Comparison of ENCODE assay signal across 1 cellular context in genomic region chr10:101123815-101124617, GRCh38.
TF ChIP-seq lines count a peak whose summit lies in the region.

No MANE protein-coding gene starts in this region.

TF ChIP-seq in SK-N-SH treated with all-trans-retinoic acid at 6 μM for 48 hours, 23 proteins besides CTCF, POLR2A, EP300 and RAD21 (continued from another document):
- TF ChIP-seq CSDC2 (CRISPR knock-in tag; IDR thresholded peaks at IDR 0.05) (no peak), SNAI2 (CRISPR knock-in tag; IDR thresholded peaks at IDR 0.05) (no peak), ZNF70 (CRISPR knock-in tag; IDR thresholded peaks at IDR 0.05) (no peak)
